In the genomic region with DNA sequence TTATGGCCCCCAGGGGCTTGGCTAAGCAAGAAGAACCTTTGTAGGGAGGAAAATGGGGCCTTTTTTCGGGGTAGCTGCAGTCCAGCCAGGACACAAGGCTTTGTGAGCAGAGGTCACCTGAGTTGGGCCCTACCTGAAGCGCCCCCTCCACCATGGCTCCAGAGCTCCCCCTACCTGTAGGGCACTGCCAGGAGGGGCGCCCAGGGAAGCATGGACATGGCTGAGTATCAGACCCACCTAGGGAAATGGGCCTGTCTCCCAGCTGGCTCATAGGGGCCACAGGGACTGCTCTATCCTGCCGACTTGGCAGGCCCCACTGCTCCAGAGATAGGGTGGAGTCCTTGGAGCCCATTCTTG, we compare ENCODE assay signal across 14 cellular contexts. TPM values are rescaled to one million over a fixed set of nuclear protein-coding genes. Genes with fewer than 3 reads are reported as not detected.
A peak's percentile ranks its signal among the peaks of the same experiment; 100 is the strongest.
DNase-seq lines count a peak whose midpoint lies in the region; ATAC-seq and TF ChIP-seq lines count a peak whose summit lies in the region.
"Had no signal": no experiment of that assay in that cellular context is flagged by ENCODE, and none has a peak within 500 bp of the region (broad histone marks: within the 10 kb centered on the region; RNA-seq: fewer than 3 reads in every experiment).

No MANE protein-coding gene starts in this region.

- no peak overlapping the region for H3K9ac ChIP-seq in SU-DHL-6 (ENCODE audit: low read length)
- H3K9ac ChIP-seq: BLaER1 treated with 17β-estradiol and CSF1 and Interleukin-3, amounts not matched to agents 10 nM and 100 nM had no signal

- DNase-seq in GM12865 (ENCODE audit: low read depth) (no peak), left lobe of liver (ENCODE audit: low spot score) (peak; percentile 70), SHP77 treated with DMSO at 0.1 percent for 48 hours (lab: John Stamatoyannopoulos, UW) (no peak), SK-N-DZ (ENCODE audit: low spot score) (no peak)
- DNase-seq: activated T-cell treated with anti-CD3 and anti-CD28 coated beads, Interleukin-2, amount 50 U/mL, for 1 hour; MG63; NCI-H526 treated with DMSO at 0.1 percent for 48 hours had no signal

- no peaks in the 10 kb centered on the region for H3K36me3 ChIP-seq in SU-DHL-6 (ENCODE audit: low read length)
- H3K36me3 ChIP-seq: MG63, tibial nerve had no signal

- H3K9me2 ChIP-seq in SU-DHL-6 (replicated peaks; ENCODE audit: insufficient read depth, low read length), result no peaks in the 10 kb centered on the region

- H4K20me1 ChIP-seq in SU-DHL-6 (ENCODE audit: low read depth, low read length), result no peaks in the 10 kb centered on the region
- H4K20me1 ChIP-seq: BLaER1 treated with 17β-estradiol and CSF1 and Interleukin-3, amounts not matched to agents 10 nM and 100 nM had no signal

- H3K9me3 ChIP-seq in SU-DHL-6 (ENCODE audit: insufficient read depth, low read length), result no peaks in the 10 kb centered on the region
- H3K9me3 ChIP-seq: MG63, tibial nerve had no signal

- H3K27ac ChIP-seq in 22Rv1 (peak overlapping the region; percentile 52; the same call in 1 of the 2 replicates), SU-DHL-6 (ENCODE audit: low read depth, low read length) (no peak overlapping the region)
- H3K27ac ChIP-seq: BLaER1 treated with 17β-estradiol and CSF1 and Interleukin-3, amounts not matched to agents 10 nM and 100 nM; tibial nerve had no signal

- H2AFZ ChIP-seq in SU-DHL-6 (ENCODE audit: low read depth, low read length, severe bottlenecking), result no peak overlapping the region

- no peaks in the 10 kb centered on the region for H3K27me3 ChIP-seq in SU-DHL-6 (ENCODE audit: low read length)
- H3K27me3 ChIP-seq: BLaER1 treated with 17β-estradiol and CSF1 and Interleukin-3, amounts not matched to agents 10 nM and 100 nM had no signal

- TF ChIP-seq CTCF in 22Rv1 (IDR thresholded peaks at IDR 0.05), result peak; percentile 38
- peak; percentile 18 for TF ChIP-seq CTCF in GM12865 (IDR thresholded peaks at IDR 0.05; ENCODE audit: insufficient read depth, low read depth, low read length, missing control alignments)
- peak; percentile 14 for TF ChIP-seq CTCF in SU-DHL-6 (IDR thresholded peaks at IDR 0.05; ENCODE audit: insufficient read depth, low read length, poor library complexity, severe bottlenecking)

- H3K4me2 ChIP-seq in SU-DHL-6 (ENCODE audit: low read depth, low read length, poor library complexity, severe bottlenecking), result no peak overlapping the region

- H3F3A ChIP-seq in SU-DHL-6 (ENCODE audit: insufficient read depth), result no peaks in the 10 kb centered on the region

- ATAC-seq in left lobe of liver (peak; percentile 91), GM21423 (IDR thresholded peaks at IDR 0.05; ENCODE audit: unreplicated experiment) (no peak), HG03571 (IDR thresholded peaks at IDR 0.05; ENCODE audit: unreplicated experiment) (no peak)

- H3K4me3 ChIP-seq in GM12865 (ENCODE audit: low read depth, low read length) (no peak overlapping the region), SU-DHL-6 (ENCODE audit: insufficient read depth, low read length, poor library complexity, severe bottlenecking) (no peak overlapping the region)
- H3K4me3 ChIP-seq: BLaER1 treated with 17β-estradiol and CSF1 and Interleukin-3, amounts not matched to agents 10 nM and 100 nM; lung; MG63; tibial nerve had no signal

- H3K79me2 ChIP-seq in SU-DHL-6 (ENCODE audit: insufficient read depth, low read length), result no peaks in the 10 kb centered on the region

RNA-seq across cellular contexts. Expression of gene CEBPA, which starts 9.0 kb away (rescaled TPM):
- 185 TPM for total RNA-seq in left lobe of liver
- polyA plus RNA-seq in SK-N-DZ (2014; cell fraction: cytosol; rRNA removed), result 0.22 and 1.0 TPM in 2 replicates
- polyA plus RNA-seq in SK-N-DZ (2014; cell fraction: nucleus; rRNA removed), result 0.73 and 0.80 TPM in 2 replicates
